Comparison of ENCODE assay signal across 19 cellular contexts in genomic region chr5:155485344-155485743, GRCh38.
DNase-seq lines count a peak whose midpoint lies in the region; ATAC-seq and TF ChIP-seq lines count a peak whose summit lies in the region.
"Had no signal": no experiment of that assay in that cellular context is flagged by ENCODE, and none has a peak within 500 bp of the region (broad histone marks: within the 10 kb centered on the region; RNA-seq: fewer than 3 reads in every experiment).

No MANE protein-coding gene starts in this region.

- peaks cover 7% of the 10 kb centered on the region for H3K27me3 ChIP-seq in foreskin keratinocyte

- no peaks in the 10 kb centered on the region for H3K36me3 Mint-ChIP-seq in activated T-cell treated with anti-CD3 and anti-CD28 coated beads, Interleukin-2, amount 50 U/mL, for 4 hours (ENCODE audit: insufficient read depth)
- no peaks in the 10 kb centered on the region for H3K36me3 Mint-ChIP-seq in Calu3 (ENCODE audit: insufficient read depth, unreplicated experiment)
- H3K36me3 Mint-ChIP-seq: CD4-positive, CD25-positive, alpha-beta regulatory T cell had no signal

- no peaks in the 10 kb centered on the region for H3K4me1 ChIP-seq in foreskin keratinocyte

- no peak for TF ChIP-seq CTCF in foreskin keratinocyte (conservative IDR thresholded peaks at IDR 0.05)
- no peak for TF ChIP-seq CTCF in Calu3 (IDR thresholded peaks at IDR 0.05; ENCODE audit: unreplicated experiment)

- H3K9me3 Mint-ChIP-seq in activated T-cell treated with anti-CD3 and anti-CD28 coated beads, Interleukin-2, amount 50 U/mL, for 4 hours, result no peaks in the 10 kb centered on the region
- peaks cover 11% of the 10 kb centered on the region for H3K9me3 Mint-ChIP-seq in Calu3 (ENCODE audit: low read depth, unreplicated experiment)

- no TSS peak for BruUV-seq in Calu3 (replicated peaks; lab: Mats Ljungman, UMichigan)

- intact Hi-C loops in Calu3 (cut with micrococcal nuclease; ENCODE audit: unreplicated experiment), result no loop called here

- no peak overlapping the region for H3K4me3 Mint-ChIP-seq in activated T-cell treated with anti-CD3 and anti-CD28 coated beads, Interleukin-2, amount 50 U/mL, for 4 hours
- no peak overlapping the region for H3K4me3 Mint-ChIP-seq in Calu3 (ENCODE audit: low read depth, unreplicated experiment)
- H3K4me3 Mint-ChIP-seq: B cell; CD4-positive, CD25-positive, alpha-beta regulatory T cell had no signal

- no peak overlapping the region for H3K27ac Mint-ChIP-seq in Calu3 (ENCODE audit: unreplicated experiment)
- H3K27ac Mint-ChIP-seq: B cell; CD4-positive, CD25-positive, alpha-beta regulatory T cell had no signal

- no peak overlapping the region for H3K27ac ChIP-seq in foreskin keratinocyte
- H3K27ac ChIP-seq: KMS-11 had no signal

- no peaks in the 10 kb centered on the region for H3K27me3 Mint-ChIP-seq in activated T-cell treated with anti-CD3 and anti-CD28 coated beads, Interleukin-2, amount 50 U/mL, for 4 hours (ENCODE audit: low read depth)
- no peaks in the 10 kb centered on the region for H3K27me3 Mint-ChIP-seq in Calu3 (ENCODE audit: unreplicated experiment)
- H3K27me3 Mint-ChIP-seq: B cell; CD4-positive, CD25-positive, alpha-beta regulatory T cell had no signal

- H3K4me1 Mint-ChIP-seq in activated T-cell treated with anti-CD3 and anti-CD28 coated beads, Interleukin-2, amount 50 U/mL, for 4 hours (ENCODE audit: low read depth), result no peaks in the 10 kb centered on the region
- H3K4me1 Mint-ChIP-seq in Calu3 (ENCODE audit: low read depth, unreplicated experiment), result no peaks in the 10 kb centered on the region
- H3K4me1 Mint-ChIP-seq: B cell; CD4-positive, CD25-positive, alpha-beta regulatory T cell had no signal

- peak; percentile 56 for DNase-seq in D341Med (ENCODE audit: low spot score)
- DNase-seq in NCI-H82 (lab: John Stamatoyannopoulos, UW), result peak; percentile 97
- DNase-seq in foreskin keratinocyte, result peak; percentile 7 to 29
- DNase-seq in renal cortical epithelial cell (ENCODE audit: low read depth), result peak; percentile 19
- no peak for DNase-seq in activated T-cell treated with anti-CD3 and anti-CD28 coated beads, Interleukin-2, amount 50 U/mL, for 4 hours
- DNase-seq in Calu3, result no peak
- DNase-seq: CD4-positive, CD25-positive, alpha-beta regulatory T cell; GF-D8; HCEC 1CT; NCI-H1436; NCI-H2029 treated with DMSO at 0.1 percent for 48 hours; NCI-H510A treated with DMSO at 0.1 percent for 48 hours; OCI-M1; SHP77 treated with DMSO at 0.1 percent for 48 hours had no signal

- ATAC-seq in foreskin keratinocyte (no peak), HG02970 (IDR thresholded peaks at IDR 0.05; ENCODE audit: low FRiP score, unreplicated experiment) (no peak)
- no peak for ATAC-seq in activated T-cell treated with anti-CD3 and anti-CD28 coated beads, Interleukin-2, amount 50 U/mL, for 4 hours
- ATAC-seq: HepG2, SK-N-SH treated with all-trans-retinoic acid at 6 μM for 48 hours had no signal

- CTCF ChIA-PET in Calu3 (lab: Charles Lee), result no interaction called here

Comparison
In these comparisons a context has a peak if more than half of its experiments do, and no peak if none do; other contexts are left out.
1. DNase-seq: peak in D341Med (single experiment), NCI-H82 (single experiment), foreskin keratinocyte (2 of 2) and renal cortical epithelial cell (single experiment); none in activated T-cell treated with anti-CD3 and anti-CD28 coated beads, Interleukin-2, amount 50 U/mL, for 4 hours (single experiment) and Calu3 (single experiment).